8 cellular contexts compared by ENCODE assay signal in genomic region chr9:109028457-109028856, GRCh38.
"Had no signal": no experiment of that assay in that cellular context is flagged by ENCODE, and none has a peak within 500 bp of the region (broad histone marks: within the 10 kb centered on the region; RNA-seq: fewer than 3 reads in every experiment).

No MANE protein-coding gene starts in this region.

- H3K4me3 ChIP-seq: GM23248, HAP-1 had no signal

- H3K9me3 Mint-ChIP-seq: IgD-negative memory B cell had no signal

- H3K4me1 Mint-ChIP-seq: IgD-negative memory B cell had no signal

- ATAC-seq: HCT116 had no signal

- H3K27me3 Mint-ChIP-seq: IgD-negative memory B cell had no signal

- DNase-seq: GM23248, GOT3, H7, KG1 had no signal

- H3K27ac Mint-ChIP-seq: IgD-negative memory B cell had no signal

- H3K9me3 ChIP-seq: HAP-1 had no signal

- H3K27ac ChIP-seq: GM23248, HL-60 had no signal

- H3K4me3 Mint-ChIP-seq: IgD-negative memory B cell had no signal
